ENCODE assay signal across 11 cellular contexts in the genomic region with DNA sequence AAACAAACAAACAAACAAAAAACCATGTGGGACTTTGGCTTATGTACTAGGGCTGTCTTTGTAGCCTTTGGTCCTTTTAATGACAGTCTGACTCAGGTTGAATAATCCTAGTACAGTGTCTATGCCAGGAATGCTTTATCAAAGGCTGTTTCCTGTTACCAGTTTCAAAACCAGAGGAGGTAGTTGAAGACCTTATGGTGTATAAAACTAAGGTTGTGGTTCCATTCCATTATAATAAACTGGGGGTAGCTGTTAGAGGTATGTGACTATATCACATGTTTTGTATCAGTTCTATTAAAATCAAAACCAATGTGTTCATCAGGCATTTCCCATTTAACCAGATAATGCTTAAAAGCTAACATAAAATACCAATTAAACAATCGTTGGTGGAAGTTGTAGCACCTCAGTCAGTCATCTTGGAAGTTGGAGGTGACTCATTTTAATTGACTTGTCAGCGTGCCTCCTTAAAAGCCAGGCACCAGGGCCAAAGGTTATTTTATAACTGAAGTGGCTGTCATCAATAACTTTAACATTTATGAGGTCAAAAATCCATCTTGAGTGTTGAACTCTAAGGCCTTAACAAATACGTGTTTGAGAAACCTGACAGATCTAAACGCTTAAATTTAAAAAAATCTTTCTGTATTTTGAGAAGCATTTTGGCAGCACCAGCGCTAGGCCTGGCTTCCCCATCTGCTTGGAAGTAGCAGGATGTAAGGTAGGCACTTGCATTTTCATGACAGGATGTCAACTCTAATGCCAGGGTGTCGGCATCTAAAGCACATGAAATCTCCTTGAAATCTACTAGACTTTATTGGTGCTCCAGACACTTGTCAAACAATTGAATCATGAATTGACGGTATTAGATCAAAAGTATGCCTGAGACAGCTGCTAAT.
DNase-seq lines count a peak whose midpoint lies in the region; ATAC-seq, FAIRE-seq and TF ChIP-seq lines count a peak whose summit lies in the region.
"Had no signal": no experiment of that assay in that cellular context is flagged by ENCODE, and none has a peak within 500 bp of the region (broad histone marks: within the 10 kb centered on the region; RNA-seq: fewer than 3 reads in every experiment).

No MANE protein-coding gene starts in this region.

- ATAC-seq in GM18520 (IDR thresholded peaks at IDR 0.05; ENCODE audit: unreplicated experiment): no peak

- H3K36me3 Mint-ChIP-seq in activated CD4-positive, alpha-beta T cell treated with anti-CD3 and anti-CD28 coated beads, Interleukin-2, amount 10 ng/mL, durations not matched to agents 24 days and 14 days (ENCODE audit: low read depth): peaks cover 18% of the 10 kb centered on the region

- no peak overlapping the region for H2BK15ac ChIP-seq in mesendoderm (replicated peaks; ENCODE audit: low read depth)

- no peak overlapping the region for H4K8ac ChIP-seq in mesendoderm (ENCODE audit: low read depth, low read length)

- H3K4me2 ChIP-seq in neural cell (ENCODE audit: low read length): no peak overlapping the region
- no peak overlapping the region for H3K4me2 ChIP-seq in mesendoderm (ENCODE audit: low read length)

- H3K27me3 Mint-ChIP-seq in activated CD4-positive, alpha-beta T cell treated with anti-CD3 and anti-CD28 coated beads, Interleukin-2, amount 10 ng/mL, durations not matched to agents 24 days and 14 days: no peaks in the 10 kb centered on the region
- H3K27me3 Mint-ChIP-seq: activated naive CD4-positive, alpha-beta T cell treated with anti-CD3 and anti-CD28 coated beads, Interleukin-2, amount 10 ng/mL, durations not matched to agents 7 days and 5 days; progenitor cell of endocrine pancreas had no signal

- H2BK120ac ChIP-seq in mesendoderm (ENCODE audit: low read depth, low read length): no peak overlapping the region

- H2AK5ac ChIP-seq in mesendoderm (ENCODE audit: low read length): no peak overlapping the region

- TF ChIP-seq CTCF in bronchial epithelial cell (IDR thresholded peaks at IDR 0.05; ENCODE audit: insufficient read depth, low read length, severe bottlenecking) (no peak), neural cell (IDR thresholded peaks at IDR 0.05; ENCODE audit: poor library complexity, severe bottlenecking) (no peak)

- H3F3A ChIP-seq in neural cell (ENCODE audit: insufficient read depth, low read length, poor library complexity, severe bottlenecking): no peaks in the 10 kb centered on the region

- no peaks in the 10 kb centered on the region for H3K9me3 Mint-ChIP-seq in activated CD4-positive, alpha-beta T cell treated with anti-CD3 and anti-CD28 coated beads, Interleukin-2, amount 10 ng/mL, durations not matched to agents 24 days and 14 days
- H3K9me3 Mint-ChIP-seq: activated naive CD4-positive, alpha-beta T cell treated with anti-CD3 and anti-CD28 coated beads, Interleukin-2, amount 10 ng/mL, durations not matched to agents 7 days and 5 days had no signal

- H3K9me2 ChIP-seq in neural cell (ENCODE audit: insufficient read depth, low read length): no peaks in the 10 kb centered on the region

- H3K18ac ChIP-seq in mesendoderm (ENCODE audit: low read length): no peak overlapping the region

- H3K36me3 ChIP-seq in bronchial epithelial cell (ENCODE audit: control insufficient read depth, insufficient read depth, low read length) (peaks cover 1% of the 10 kb centered on the region), neural cell (ENCODE audit: insufficient read depth, low read length) (no peaks in the 10 kb centered on the region), mesendoderm (ENCODE audit: control insufficient read depth, insufficient read depth, low read length) (no peaks in the 10 kb centered on the region)

- H3K4me3 ChIP-seq in bronchial epithelial cell (ENCODE audit: low read depth, low read length) (no peak overlapping the region), neural cell (ENCODE audit: low read length) (no peak overlapping the region), mesendoderm (ENCODE audit: low read length) (no peak overlapping the region)

- no peak overlapping the region for H2BK5ac ChIP-seq in mesendoderm (ENCODE audit: low read length)

- no peak overlapping the region for H3K27ac Mint-ChIP-seq in activated CD4-positive, alpha-beta T cell treated with anti-CD3 and anti-CD28 coated beads, Interleukin-2, amount 10 ng/mL, durations not matched to agents 24 days and 14 days
- H3K27ac Mint-ChIP-seq: activated naive CD4-positive, alpha-beta T cell treated with anti-CD3 and anti-CD28 coated beads, Interleukin-2, amount 10 ng/mL, durations not matched to agents 7 days and 5 days; progenitor cell of endocrine pancreas had no signal

- no peak overlapping the region for H3K4me3 Mint-ChIP-seq in activated CD4-positive, alpha-beta T cell treated with anti-CD3 and anti-CD28 coated beads, Interleukin-2, amount 10 ng/mL, durations not matched to agents 24 days and 14 days
- H3K4me3 Mint-ChIP-seq: activated naive CD4-positive, alpha-beta T cell treated with anti-CD3 and anti-CD28 coated beads, Interleukin-2, amount 10 ng/mL, durations not matched to agents 7 days and 5 days had no signal

- H3K79me2 ChIP-seq in neural cell (replicated peaks; ENCODE audit: insufficient read depth, low read length): no peaks in the 10 kb centered on the region
- no peaks in the 10 kb centered on the region for H3K79me2 ChIP-seq in mesendoderm (ENCODE audit: control insufficient read depth, insufficient read depth, low read length)

- no peaks in the 10 kb centered on the region for H4K20me1 ChIP-seq in neural cell (ENCODE audit: insufficient read depth)

- H3K4ac ChIP-seq in mesendoderm (ENCODE audit: low read depth, low read length): no peak overlapping the region

- H3K56ac ChIP-seq in mesendoderm (ENCODE audit: low read length): no peak overlapping the region

- intact Hi-C loops in activated CD4-positive, alpha-beta T cell treated with anti-CD3 and anti-CD28 coated beads, Interleukin-2, amount 10 ng/mL, durations not matched to agents 24 days and 14 days (cut with micrococcal nuclease): loop anchor here (1.0 kb wide), 1 partner anchor 37 kb away; no protein-coding TSS in a partner anchor

- no CpG with 5 or more reads among the region's 7 CpGs for WGBS in mesendoderm (ENCODE audit: extremely low coverage, insufficient coverage, low lambda C conversion rate)

- H3K79me1 ChIP-seq in mesendoderm (ENCODE audit: low read length): no peaks in the 10 kb centered on the region

- DNase-seq in activated CD4-positive, alpha-beta T cell treated with anti-CD3 and anti-CD28 coated beads for 48 hours: peak; percentile 9
- no peak for DNase-seq in activated CD4-positive, alpha-beta T cell treated with anti-CD3 and anti-CD28 coated beads, Interleukin-2, amount 10 ng/mL, durations not matched to agents 24 days and 14 days
- DNase-seq in HT1080 (ENCODE audit: low read depth) (peak; percentile 71), bronchial epithelial cell (ENCODE audit: low read depth) (peak; percentile 82), GM19239 (ENCODE audit: insufficient read length, low spot score) (no peak), mesendoderm (no peak)
- DNase-seq: activated naive CD4-positive, alpha-beta T cell treated with anti-CD3 and anti-CD28 coated beads, Interleukin-2, amount 10 ng/mL, durations not matched to agents 7 days and 5 days; kidney glomerular epithelial cell had no signal

- peaks cover 2% of the 10 kb centered on the region for H3K4me1 ChIP-seq in mesendoderm (ENCODE audit: control insufficient read depth, low read depth, low read length)

- peak; percentile 52 for TF ChIP-seq EP300 in neural cell (conservative IDR thresholded peaks at IDR 0.05; ENCODE audit: poor library complexity, severe bottlenecking)

- H3K23ac ChIP-seq in mesendoderm (ENCODE audit: low read length): no peak overlapping the region

- H3K27ac ChIP-seq in neural cell (ENCODE audit: low read length): no peak overlapping the region
- H3K27ac ChIP-seq in mesendoderm (ENCODE audit: low read depth, low read length): no peak overlapping the region

- H2AFZ ChIP-seq in neural cell (ENCODE audit: low read depth, low read length): no peak overlapping the region

- H3K9me3 ChIP-seq in neural cell (ENCODE audit: low read length): no peaks in the 10 kb centered on the region

- FAIRE-seq in bronchial epithelial cell (lab: Jason Lieb, UNC): no peak
- no peak for FAIRE-seq in GM19239 (lab: Jason Lieb, UNC)

- no peaks in the 10 kb centered on the region for H3K27me3 ChIP-seq in bronchial epithelial cell (ENCODE audit: control insufficient read depth, insufficient read depth, low read length)
- no peaks in the 10 kb centered on the region for H3K27me3 ChIP-seq in neural cell (ENCODE audit: insufficient read depth, low read depth, low read length)
- no peaks in the 10 kb centered on the region for H3K27me3 ChIP-seq in mesendoderm (ENCODE audit: insufficient read depth, low read length, poor library complexity)

- H3K4me1 Mint-ChIP-seq in activated CD4-positive, alpha-beta T cell treated with anti-CD3 and anti-CD28 coated beads, Interleukin-2, amount 10 ng/mL, durations not matched to agents 24 days and 14 days: peaks cover 38% of the 10 kb centered on the region

- TF ChIP-seq RAD21 in neural cell (conservative IDR thresholded peaks at IDR 0.05): no peak

- H3K9ac ChIP-seq in neural cell (ENCODE audit: low read length) (no peak overlapping the region), mesendoderm (ENCODE audit: low read length) (no peak overlapping the region)

- H4K5ac ChIP-seq in mesendoderm (ENCODE audit: low read length): no peak overlapping the region

TF ChIP-seq in neural cell, 6 proteins besides CTCF, POLR2A, EP300 and RAD21:
- TF ChIP-seq EZH2 (IDR thresholded peaks at IDR 0.05; ENCODE audit: borderline replicate concordance, insufficient read depth, low read length, poor library complexity, severe bottlenecking): no peak
- peak; percentile 31 for TF ChIP-seq POLR2AphosphoS5 (IDR thresholded peaks at IDR 0.05)

Comparison
In these comparisons a context has a peak if more than half of its experiments do, and no peak if none do; other contexts are left out.
1. DNase-seq: peak in activated CD4-positive, alpha-beta T cell treated with anti-CD3 and anti-CD28 coated beads for 48 hours (single experiment), HT1080 (single experiment) and bronchial epithelial cell (single experiment); none in activated CD4-positive, alpha-beta T cell treated with anti-CD3 and anti-CD28 coated beads, Interleukin-2, amount 10 ng/mL, durations not matched to agents 24 days and 14 days (single experiment), GM19239 (single experiment) and mesendoderm (single experiment).